1 cellular context compared by ENCODE assay signal in the genomic region with DNA sequence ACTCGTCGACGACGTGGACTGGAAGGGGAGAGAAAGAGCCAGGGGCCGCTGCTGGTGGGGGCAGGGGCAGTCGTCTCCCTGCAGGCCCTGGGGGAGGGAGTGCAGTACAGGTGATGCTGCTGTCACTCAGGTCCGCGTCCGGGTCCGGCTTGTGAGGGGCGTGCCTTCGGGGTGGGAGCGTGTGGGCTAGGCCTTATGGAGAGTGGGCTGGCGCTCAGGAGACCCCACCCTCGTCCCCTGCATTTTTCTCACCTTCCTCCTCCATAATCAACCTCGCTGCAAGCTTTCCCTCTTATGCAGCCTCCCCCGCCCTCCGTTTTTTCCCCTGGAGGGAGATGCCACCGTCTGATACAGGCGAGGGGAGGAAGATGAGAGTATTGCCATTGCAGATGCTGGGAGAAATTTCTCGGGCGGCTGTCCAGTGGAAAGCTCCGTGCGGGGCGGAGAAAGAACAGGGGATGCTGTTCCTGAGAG.
TF ChIP-seq lines count a peak whose summit lies in the region.

No MANE protein-coding gene starts in this region.

TF ChIP-seq in HepG2, 621 proteins besides CTCF, POLR2A, EP300 and RAD21 (continued from another document and continues in another):
- TF ChIP-seq, protein P1, sequence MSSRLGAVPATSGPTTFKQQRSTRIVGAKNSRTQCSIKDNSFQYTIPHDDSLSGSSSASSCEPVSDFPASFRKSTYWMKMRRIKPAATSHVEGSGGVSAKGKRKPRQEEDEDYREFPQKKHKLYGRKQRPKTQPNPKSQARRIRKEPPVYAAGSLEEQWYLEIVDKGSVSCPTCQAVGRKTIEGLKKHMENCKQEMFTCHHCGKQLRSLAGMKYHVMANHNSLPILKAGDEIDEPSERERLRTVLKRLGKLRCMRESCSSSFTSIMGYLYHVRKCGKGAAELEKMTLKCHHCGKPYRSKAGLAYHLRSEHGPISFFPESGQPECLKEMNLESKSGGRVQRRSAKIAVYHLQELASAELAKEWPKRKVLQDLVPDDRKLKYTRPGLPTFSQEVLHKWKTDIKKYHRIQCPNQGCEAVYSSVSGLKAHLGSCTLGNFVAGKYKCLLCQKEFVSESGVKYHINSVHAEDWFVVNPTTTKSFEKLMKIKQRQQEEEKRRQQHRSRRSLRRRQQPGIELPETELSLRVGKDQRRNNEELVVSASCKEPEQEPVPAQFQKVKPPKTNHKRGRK (CRISPR knock-in tag; IDR thresholded peaks at IDR 0.05), result no peak
- TF ChIP-seq PAX8 (CRISPR knock-in tag; IDR thresholded peaks at IDR 0.05; ENCODE audit: borderline replicate concordance), result no peak
- no peak for TF ChIP-seq DMAP1 (CRISPR knock-in tag; IDR thresholded peaks at IDR 0.05)
- no peak for TF ChIP-seq ZNF670 (CRISPR knock-in tag; IDR thresholded peaks at IDR 0.05; ENCODE audit: borderline replicate concordance)
- no peak for TF ChIP-seq KAT2B (IDR thresholded peaks at IDR 0.05; ENCODE audit: borderline replicate concordance, low read depth, low read length)
- TF ChIP-seq ZNF644 (CRISPR knock-in tag; IDR thresholded peaks at IDR 0.05; ENCODE audit: low read depth), result no peak
- TF ChIP-seq ZNF567 (CRISPR knock-in tag; IDR thresholded peaks at IDR 0.05; ENCODE audit: borderline replicate concordance), result no peak
- TF ChIP-seq HMGA1 (CRISPR knock-in tag; conservative IDR thresholded peaks at IDR 0.05), result no peak
- TF ChIP-seq, protein P2, sequence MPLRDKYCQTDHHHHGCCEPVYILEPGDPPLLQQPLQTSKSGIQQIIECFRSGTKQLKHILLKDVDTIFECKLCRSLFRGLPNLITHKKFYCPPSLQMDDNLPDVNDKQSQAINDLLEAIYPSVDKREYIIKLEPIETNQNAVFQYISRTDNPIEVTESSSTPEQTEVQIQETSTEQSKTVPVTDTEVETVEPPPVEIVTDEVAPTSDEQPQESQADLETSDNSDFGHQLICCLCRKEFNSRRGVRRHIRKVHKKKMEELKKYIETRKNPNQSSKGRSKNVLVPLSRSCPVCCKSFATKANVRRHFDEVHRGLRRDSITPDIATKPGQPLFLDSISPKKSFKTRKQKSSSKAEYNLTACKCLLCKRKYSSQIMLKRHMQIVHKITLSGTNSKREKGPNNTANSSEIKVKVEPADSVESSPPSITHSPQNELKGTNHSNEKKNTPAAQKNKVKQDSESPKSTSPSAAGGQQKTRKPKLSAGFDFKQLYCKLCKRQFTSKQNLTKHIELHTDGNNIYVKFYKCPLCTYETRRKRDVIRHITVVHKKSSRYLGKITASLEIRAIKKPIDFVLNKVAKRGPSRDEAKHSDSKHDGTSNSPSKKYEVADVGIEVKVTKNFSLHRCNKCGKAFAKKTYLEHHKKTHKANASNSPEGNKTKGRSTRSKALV (CRISPR knock-in tag; IDR thresholded peaks at IDR 0.05), result peak; percentile 11; the same call in 1 of the 2 replicates
- TF ChIP-seq KLF13 (CRISPR knock-in tag; IDR thresholded peaks at IDR 0.05), result no peak; the same call in 1 of the 2 replicates
- no peak for TF ChIP-seq ZNF530 (CRISPR knock-in tag; IDR thresholded peaks at IDR 0.05; ENCODE audit: low read depth)
- 0 out of 2 replicates have a peak, but pooled peaks have one; percentile 19 for TF ChIP-seq ZNF619 (CRISPR knock-in tag; IDR thresholded peaks at IDR 0.05)
- TF ChIP-seq ZFAT (CRISPR knock-in tag; conservative IDR thresholded peaks at IDR 0.05), result no peak
- no peak for TF ChIP-seq ZNF44 (CRISPR knock-in tag; IDR thresholded peaks at IDR 0.05)
- TF ChIP-seq, protein P3, sequence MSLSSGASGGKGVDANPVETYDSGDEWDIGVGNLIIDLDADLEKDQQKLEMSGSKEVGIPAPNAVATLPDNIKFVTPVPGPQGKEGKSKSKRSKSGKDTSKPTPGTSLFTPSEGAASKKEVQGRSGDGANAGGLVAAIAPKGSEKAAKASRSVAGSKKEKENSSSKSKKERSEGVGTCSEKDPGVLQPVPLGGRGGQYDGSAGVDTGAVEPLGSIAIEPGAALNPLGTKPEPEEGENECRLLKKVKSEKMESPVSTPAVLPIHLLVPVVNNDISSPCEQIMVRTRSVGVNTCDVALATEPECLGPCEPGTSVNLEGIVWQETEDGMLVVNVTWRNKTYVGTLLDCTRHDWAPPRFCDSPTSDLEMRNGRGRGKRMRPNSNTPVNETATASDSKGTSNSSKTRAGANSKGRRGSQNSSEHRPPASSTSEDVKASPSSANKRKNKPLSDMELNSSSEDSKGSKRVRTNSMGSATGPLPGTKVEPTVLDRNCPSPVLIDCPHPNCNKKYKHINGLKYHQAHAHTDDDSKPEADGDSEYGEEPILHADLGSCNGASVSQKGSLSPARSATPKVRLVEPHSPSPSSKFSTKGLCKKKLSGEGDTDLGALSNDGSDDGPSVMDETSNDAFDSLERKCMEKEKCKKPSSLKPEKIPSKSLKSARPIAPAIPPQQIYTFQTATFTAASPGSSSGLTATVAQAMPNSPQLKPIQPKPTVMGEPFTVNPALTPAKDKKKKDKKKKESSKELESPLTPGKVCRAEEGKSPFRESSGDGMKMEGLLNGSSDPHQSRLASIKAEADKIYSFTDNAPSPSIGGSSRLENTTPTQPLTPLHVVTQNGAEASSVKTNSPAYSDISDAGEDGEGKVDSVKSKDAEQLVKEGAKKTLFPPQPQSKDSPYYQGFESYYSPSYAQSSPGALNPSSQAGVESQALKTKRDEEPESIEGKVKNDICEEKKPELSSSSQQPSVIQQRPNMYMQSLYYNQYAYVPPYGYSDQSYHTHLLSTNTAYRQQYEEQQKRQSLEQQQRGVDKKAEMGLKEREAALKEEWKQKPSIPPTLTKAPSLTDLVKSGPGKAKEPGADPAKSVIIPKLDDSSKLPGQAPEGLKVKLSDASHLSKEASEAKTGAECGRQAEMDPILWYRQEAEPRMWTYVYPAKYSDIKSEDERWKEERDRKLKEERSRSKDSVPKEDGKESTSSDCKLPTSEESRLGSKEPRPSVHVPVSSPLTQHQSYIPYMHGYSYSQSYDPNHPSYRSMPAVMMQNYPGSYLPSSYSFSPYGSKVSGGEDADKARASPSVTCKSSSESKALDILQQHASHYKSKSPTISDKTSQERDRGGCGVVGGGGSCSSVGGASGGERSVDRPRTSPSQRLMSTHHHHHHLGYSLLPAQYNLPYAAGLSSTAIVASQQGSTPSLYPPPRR (CRISPR knock-in tag; IDR thresholded peaks at IDR 0.05; ENCODE audit: borderline replicate concordance), result no peak
- TF ChIP-seq, protein P4, sequence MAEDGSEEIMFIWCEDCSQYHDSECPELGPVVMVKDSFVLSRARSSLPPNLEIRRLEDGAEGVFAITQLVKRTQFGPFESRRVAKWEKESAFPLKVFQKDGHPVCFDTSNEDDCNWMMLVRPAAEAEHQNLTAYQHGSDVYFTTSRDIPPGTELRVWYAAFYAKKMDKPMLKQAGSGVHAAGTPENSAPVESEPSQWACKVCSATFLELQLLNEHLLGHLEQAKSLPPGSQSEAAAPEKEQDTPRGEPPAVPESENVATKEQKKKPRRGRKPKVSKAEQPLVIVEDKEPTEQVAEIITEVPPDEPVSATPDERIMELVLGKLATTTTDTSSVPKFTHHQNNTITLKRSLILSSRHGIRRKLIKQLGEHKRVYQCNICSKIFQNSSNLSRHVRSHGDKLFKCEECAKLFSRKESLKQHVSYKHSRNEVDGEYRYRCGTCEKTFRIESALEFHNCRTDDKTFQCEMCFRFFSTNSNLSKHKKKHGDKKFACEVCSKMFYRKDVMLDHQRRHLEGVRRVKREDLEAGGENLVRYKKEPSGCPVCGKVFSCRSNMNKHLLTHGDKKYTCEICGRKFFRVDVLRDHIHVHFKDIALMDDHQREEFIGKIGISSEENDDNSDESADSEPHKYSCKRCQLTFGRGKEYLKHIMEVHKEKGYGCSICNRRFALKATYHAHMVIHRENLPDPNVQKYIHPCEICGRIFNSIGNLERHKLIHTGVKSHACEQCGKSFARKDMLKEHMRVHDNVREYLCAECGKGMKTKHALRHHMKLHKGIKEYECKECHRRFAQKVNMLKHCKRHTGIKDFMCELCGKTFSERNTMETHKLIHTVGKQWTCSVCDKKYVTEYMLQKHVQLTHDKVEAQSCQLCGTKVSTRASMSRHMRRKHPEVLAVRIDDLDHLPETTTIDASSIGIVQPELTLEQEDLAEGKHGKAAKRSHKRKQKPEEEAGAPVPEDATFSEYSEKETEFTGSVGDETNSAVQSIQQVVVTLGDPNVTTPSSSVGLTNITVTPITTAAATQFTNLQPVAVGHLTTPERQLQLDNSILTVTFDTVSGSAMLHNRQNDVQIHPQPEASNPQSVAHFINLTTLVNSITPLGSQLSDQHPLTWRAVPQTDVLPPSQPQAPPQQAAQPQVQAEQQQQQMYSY (CRISPR knock-in tag; IDR thresholded peaks at IDR 0.05), result no peak
- TF ChIP-seq MBNL3 (CRISPR knock-in tag; conservative IDR thresholded peaks at IDR 0.05), result no peak
- TF ChIP-seq TEAD3 (CRISPR knock-in tag; optimal IDR thresholded peaks at IDR 0.05; ENCODE audit: borderline replicate concordance), result no peak
- TF ChIP-seq ZBTB38 (CRISPR knock-in tag; IDR thresholded peaks at IDR 0.05), result no peak
- TF ChIP-seq, protein P5, sequence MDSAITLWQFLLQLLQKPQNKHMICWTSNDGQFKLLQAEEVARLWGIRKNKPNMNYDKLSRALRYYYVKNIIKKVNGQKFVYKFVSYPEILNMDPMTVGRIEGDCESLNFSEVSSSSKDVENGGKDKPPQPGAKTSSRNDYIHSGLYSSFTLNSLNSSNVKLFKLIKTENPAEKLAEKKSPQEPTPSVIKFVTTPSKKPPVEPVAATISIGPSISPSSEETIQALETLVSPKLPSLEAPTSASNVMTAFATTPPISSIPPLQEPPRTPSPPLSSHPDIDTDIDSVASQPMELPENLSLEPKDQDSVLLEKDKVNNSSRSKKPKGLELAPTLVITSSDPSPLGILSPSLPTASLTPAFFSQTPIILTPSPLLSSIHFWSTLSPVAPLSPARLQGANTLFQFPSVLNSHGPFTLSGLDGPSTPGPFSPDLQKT (CRISPR knock-in tag; IDR thresholded peaks at IDR 0.05; ENCODE audit: borderline replicate concordance), result no peak
- TF ChIP-seq, protein P6, sequence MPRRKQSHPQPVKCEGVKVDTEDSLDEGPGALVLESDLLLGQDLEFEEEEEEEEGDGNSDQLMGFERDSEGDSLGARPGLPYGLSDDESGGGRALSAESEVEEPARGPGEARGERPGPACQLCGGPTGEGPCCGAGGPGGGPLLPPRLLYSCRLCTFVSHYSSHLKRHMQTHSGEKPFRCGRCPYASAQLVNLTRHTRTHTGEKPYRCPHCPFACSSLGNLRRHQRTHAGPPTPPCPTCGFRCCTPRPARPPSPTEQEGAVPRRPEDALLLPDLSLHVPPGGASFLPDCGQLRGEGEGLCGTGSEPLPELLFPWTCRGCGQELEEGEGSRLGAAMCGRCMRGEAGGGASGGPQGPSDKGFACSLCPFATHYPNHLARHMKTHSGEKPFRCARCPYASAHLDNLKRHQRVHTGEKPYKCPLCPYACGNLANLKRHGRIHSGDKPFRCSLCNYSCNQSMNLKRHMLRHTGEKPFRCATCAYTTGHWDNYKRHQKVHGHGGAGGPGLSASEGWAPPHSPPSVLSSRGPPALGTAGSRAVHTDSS (CRISPR knock-in tag; conservative IDR thresholded peaks at IDR 0.05), result no peak
- no peak for TF ChIP-seq ZNF496 (CRISPR knock-in tag; IDR thresholded peaks at IDR 0.05; ENCODE audit: insufficient replicate concordance)
- TF ChIP-seq, protein P7, sequence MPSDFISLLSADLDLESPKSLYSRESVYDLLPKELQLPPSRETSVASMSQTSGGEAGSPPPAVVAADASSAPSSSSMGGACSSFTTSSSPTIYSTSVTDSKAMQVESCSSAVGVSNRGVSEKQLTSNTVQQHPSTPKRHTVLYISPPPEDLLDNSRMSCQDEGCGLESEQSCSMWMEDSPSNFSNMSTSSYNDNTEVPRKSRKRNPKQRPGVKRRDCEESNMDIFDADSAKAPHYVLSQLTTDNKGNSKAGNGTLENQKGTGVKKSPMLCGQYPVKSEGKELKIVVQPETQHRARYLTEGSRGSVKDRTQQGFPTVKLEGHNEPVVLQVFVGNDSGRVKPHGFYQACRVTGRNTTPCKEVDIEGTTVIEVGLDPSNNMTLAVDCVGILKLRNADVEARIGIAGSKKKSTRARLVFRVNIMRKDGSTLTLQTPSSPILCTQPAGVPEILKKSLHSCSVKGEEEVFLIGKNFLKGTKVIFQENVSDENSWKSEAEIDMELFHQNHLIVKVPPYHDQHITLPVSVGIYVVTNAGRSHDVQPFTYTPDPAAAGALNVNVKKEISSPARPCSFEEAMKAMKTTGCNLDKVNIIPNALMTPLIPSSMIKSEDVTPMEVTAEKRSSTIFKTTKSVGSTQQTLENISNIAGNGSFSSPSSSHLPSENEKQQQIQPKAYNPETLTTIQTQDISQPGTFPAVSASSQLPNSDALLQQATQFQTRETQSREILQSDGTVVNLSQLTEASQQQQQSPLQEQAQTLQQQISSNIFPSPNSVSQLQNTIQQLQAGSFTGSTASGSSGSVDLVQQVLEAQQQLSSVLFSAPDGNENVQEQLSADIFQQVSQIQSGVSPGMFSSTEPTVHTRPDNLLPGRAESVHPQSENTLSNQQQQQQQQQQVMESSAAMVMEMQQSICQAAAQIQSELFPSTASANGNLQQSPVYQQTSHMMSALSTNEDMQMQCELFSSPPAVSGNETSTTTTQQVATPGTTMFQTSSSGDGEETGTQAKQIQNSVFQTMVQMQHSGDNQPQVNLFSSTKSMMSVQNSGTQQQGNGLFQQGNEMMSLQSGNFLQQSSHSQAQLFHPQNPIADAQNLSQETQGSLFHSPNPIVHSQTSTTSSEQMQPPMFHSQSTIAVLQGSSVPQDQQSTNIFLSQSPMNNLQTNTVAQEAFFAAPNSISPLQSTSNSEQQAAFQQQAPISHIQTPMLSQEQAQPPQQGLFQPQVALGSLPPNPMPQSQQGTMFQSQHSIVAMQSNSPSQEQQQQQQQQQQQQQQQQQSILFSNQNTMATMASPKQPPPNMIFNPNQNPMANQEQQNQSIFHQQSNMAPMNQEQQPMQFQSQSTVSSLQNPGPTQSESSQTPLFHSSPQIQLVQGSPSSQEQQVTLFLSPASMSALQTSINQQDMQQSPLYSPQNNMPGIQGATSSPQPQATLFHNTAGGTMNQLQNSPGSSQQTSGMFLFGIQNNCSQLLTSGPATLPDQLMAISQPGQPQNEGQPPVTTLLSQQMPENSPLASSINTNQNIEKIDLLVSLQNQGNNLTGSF (CRISPR knock-in tag; IDR thresholded peaks at IDR 0.05), result no peak
- no peak for TF ChIP-seq MYNN (CRISPR knock-in tag; IDR thresholded peaks at IDR 0.05; ENCODE audit: low read depth)
- TF ChIP-seq ZC3H13 (CRISPR knock-in tag; IDR thresholded peaks at IDR 0.05), result peak; percentile 20; the same call in 1 of the 2 replicates
- TF ChIP-seq FOXK1 (CRISPR knock-in tag; IDR thresholded peaks at IDR 0.05; ENCODE audit: borderline replicate concordance, low read depth), result no peak
- TF ChIP-seq KDM1A (CRISPR knock-in tag; IDR thresholded peaks at IDR 0.05), result no peak
- TF ChIP-seq, protein P8, sequence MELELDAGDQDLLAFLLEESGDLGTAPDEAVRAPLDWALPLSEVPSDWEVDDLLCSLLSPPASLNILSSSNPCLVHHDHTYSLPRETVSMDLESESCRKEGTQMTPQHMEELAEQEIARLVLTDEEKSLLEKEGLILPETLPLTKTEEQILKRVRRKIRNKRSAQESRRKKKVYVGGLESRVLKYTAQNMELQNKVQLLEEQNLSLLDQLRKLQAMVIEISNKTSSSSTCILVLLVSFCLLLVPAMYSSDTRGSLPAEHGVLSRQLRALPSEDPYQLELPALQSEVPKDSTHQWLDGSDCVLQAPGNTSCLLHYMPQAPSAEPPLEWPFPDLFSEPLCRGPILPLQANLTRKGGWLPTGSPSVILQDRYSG (CRISPR knock-in tag; IDR thresholded peaks at IDR 0.05), result no peak
- TF ChIP-seq ZNF557 (CRISPR knock-in tag; IDR thresholded peaks at IDR 0.05), result no peak
- TF ChIP-seq CBFB (CRISPR knock-in tag; IDR thresholded peaks at IDR 0.05), result no peak; the same call in 1 of the 2 replicates
- TF ChIP-seq HES4 (CRISPR knock-in tag; IDR thresholded peaks at IDR 0.05; ENCODE audit: borderline replicate concordance), result peak; percentile 8; the same call in 1 of the 2 replicates
- TF ChIP-seq BRCA1 (CRISPR knock-in tag; IDR thresholded peaks at IDR 0.05), result no peak
- no peak for TF ChIP-seq STAT5B (CRISPR knock-in tag; IDR thresholded peaks at IDR 0.05)
